In genomic region chr6:39451831-39452230, GRCh38 we compare ENCODE assay signal across 1 cellular context.
TF ChIP-seq lines count a peak whose summit lies in the region.

No MANE protein-coding gene starts in this region.

TF ChIP-seq in liver, 16 proteins besides CTCF, POLR2A, EP300 and RAD21 (continued from another document):
- TF ChIP-seq REST (IDR thresholded peaks at IDR 0.05), result no peak
